Comparison of ENCODE assay signal across 22 cellular contexts in genomic region chr1:175472464-175472863, GRCh38.
"Had no signal": no experiment of that assay in that cellular context is flagged by ENCODE, and none has a peak within 500 bp of the region (broad histone marks: within the 10 kb centered on the region; RNA-seq: fewer than 3 reads in every experiment).

No MANE protein-coding gene starts in this region.

- FAIRE-seq: kidney, pancreas had no signal

- DNase-seq: effector memory CD8-positive, alpha-beta T cell; foreskin keratinocyte; kidney; left cardiac atrium; left ventricle myocardium inferior; lower lobe of right lung; midbrain; occipital lobe; pancreas; right cardiac atrium; stimulated activated CD4-positive, alpha-beta T cell treated with anti-CD3 and anti-CD28 coated beads, Interleukin-4, amount 100 ng/mL, for 1 hour; stimulated activated CD8-positive, alpha-beta memory T cell treated with anti-CD3 and anti-CD28 coated beads, Interleukin-4, amount 100 ng/mL, for 48 hours; stimulated activated naive CD8-positive, alpha-beta T cell treated with anti-CD3 and anti-CD28 coated beads, Interleukin-15, amount 100 ng/mL, for 72 hours; testis had no signal

- H3K9me3 Mint-ChIP-seq: dendritic cell treated with granulocyte-macrophage colony-stimulating factor and Interleukin-4, amounts not matched to agents 40 ng/mL and 50 ng/mL, for 4 days; effector memory CD8-positive, alpha-beta T cell; memory B cell; nephron; stimulated activated memory B cell treated with anti-CD40 and anti-IgM and Interleukin-4, amounts not matched to agents 10 μg/mL and 1 μg/mL and 100 μg/mL, for 72 hours; stimulated activated naive CD8-positive, alpha-beta T cell treated with anti-CD3 and anti-CD28 coated beads, Interleukin-15, amount 100 ng/mL, for 72 hours had no signal

- H3K4me1 Mint-ChIP-seq: nephron; stimulated activated memory B cell treated with anti-CD40 and anti-IgM and Interleukin-4, amounts not matched to agents 10 μg/mL and 1 μg/mL and 100 μg/mL, for 72 hours; stimulated activated naive CD8-positive, alpha-beta T cell treated with anti-CD3 and anti-CD28 coated beads, Interleukin-15, amount 100 ng/mL, for 72 hours had no signal

- H3K4me3 Mint-ChIP-seq: dendritic cell treated with granulocyte-macrophage colony-stimulating factor and Interleukin-4, amounts not matched to agents 40 ng/mL and 50 ng/mL, for 4 days; effector memory CD8-positive, alpha-beta T cell; memory B cell; nephron; stimulated activated memory B cell treated with anti-CD40 and anti-IgM and Interleukin-4, amounts not matched to agents 10 μg/mL and 1 μg/mL and 100 μg/mL, for 72 hours; stimulated activated naive CD8-positive, alpha-beta T cell treated with anti-CD3 and anti-CD28 coated beads, Interleukin-15, amount 100 ng/mL, for 72 hours had no signal

- H3K27me3 ChIP-seq: pancreas, testis, tibial nerve had no signal

- H3K36me3 ChIP-seq: esophagus muscularis mucosa, left ventricle myocardium inferior, lower lobe of right lung, pancreas, tibial nerve had no signal

- ATAC-seq: effector memory CD8-positive, alpha-beta T cell; foreskin keratinocyte; left cardiac atrium; lower lobe of right lung; pancreas; right cardiac atrium; stimulated activated memory B cell treated with anti-CD40 and anti-IgM and Interleukin-4, amounts not matched to agents 10 μg/mL and 1 μg/mL and 100 μg/mL, for 72 hours; stimulated activated naive CD8-positive, alpha-beta T cell treated with anti-CD3 and anti-CD28 coated beads, Interleukin-15, amount 100 ng/mL, for 72 hours had no signal

- H3K27ac ChIP-seq: epithelial cell of prostate, esophagus muscularis mucosa, foreskin keratinocyte, left ventricle myocardium inferior, lower lobe of right lung, pancreas, testis, tibial nerve had no signal

- H3K4me3 ChIP-seq: esophagus muscularis mucosa, left ventricle myocardium inferior, lower lobe of right lung, pancreas, testis, tibial nerve had no signal

- H3K4me1 ChIP-seq: esophagus muscularis mucosa, left ventricle myocardium inferior, lower lobe of right lung, pancreas, testis, tibial nerve had no signal

- H3K9me3 ChIP-seq: esophagus muscularis mucosa, left ventricle myocardium inferior, lower lobe of right lung, pancreas, testis, tibial nerve had no signal

- H3K27ac Mint-ChIP-seq: dendritic cell treated with granulocyte-macrophage colony-stimulating factor and Interleukin-4, amounts not matched to agents 40 ng/mL and 50 ng/mL, for 4 days; effector memory CD8-positive, alpha-beta T cell; memory B cell; nephron; progenitor cell of endocrine pancreas; stimulated activated memory B cell treated with anti-CD40 and anti-IgM and Interleukin-4, amounts not matched to agents 10 μg/mL and 1 μg/mL and 100 μg/mL, for 72 hours; stimulated activated naive CD8-positive, alpha-beta T cell treated with anti-CD3 and anti-CD28 coated beads, Interleukin-15, amount 100 ng/mL, for 72 hours had no signal

- H3K27me3 Mint-ChIP-seq: dendritic cell treated with granulocyte-macrophage colony-stimulating factor and Interleukin-4, amounts not matched to agents 40 ng/mL and 50 ng/mL, for 4 days; stimulated activated memory B cell treated with anti-CD40 and anti-IgM and Interleukin-4, amounts not matched to agents 10 μg/mL and 1 μg/mL and 100 μg/mL, for 72 hours had no signal
